Comparison of ENCODE assay signal across 8 cellular contexts in the genomic region with DNA sequence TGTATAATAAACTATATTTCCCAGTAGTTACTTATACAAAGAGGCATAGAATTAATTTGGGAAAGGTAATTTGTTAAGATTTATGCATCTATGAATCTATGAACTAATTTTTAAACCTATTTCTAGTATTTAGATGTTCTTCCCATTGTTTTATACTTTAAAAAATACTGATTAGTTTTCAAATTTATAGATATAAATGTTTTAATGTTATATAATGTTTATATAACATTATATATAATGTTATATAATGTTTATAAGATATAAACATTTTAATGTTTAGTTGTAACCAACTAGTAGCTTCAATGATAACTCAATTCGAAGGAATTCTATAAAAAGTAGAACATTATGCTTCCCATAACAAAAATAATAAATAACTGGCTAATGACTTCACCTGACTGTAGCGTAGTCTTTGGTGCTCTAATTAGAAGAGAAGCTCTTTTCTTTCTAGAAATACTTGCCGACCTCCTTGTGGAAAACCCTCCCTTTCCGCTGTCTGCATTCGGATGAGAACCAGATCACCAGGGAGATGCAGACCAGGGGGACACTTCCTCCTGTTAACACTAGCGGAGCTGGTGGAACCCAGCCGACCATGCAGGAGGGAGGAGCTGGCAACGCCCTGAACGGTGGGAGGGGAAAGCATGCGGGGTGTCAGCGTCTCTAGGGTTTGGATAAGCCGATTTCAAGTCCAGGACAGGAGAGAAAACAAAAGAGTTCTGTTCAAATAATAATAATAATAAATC.
DNase-seq lines count a peak whose midpoint lies in the region; ATAC-seq and TF ChIP-seq lines count a peak whose summit lies in the region.

No MANE protein-coding gene starts in this region.

- peaks cover 41% of the 10 kb centered on the region for H3K4me1 Mint-ChIP-seq in CD4-positive, alpha-beta T cell (ENCODE audit: low read depth)
- H3K4me1 Mint-ChIP-seq in mesothelial cell of epicardium: peaks cover 21% of the 10 kb centered on the region

- H3K4me3 Mint-ChIP-seq in CD4-positive, alpha-beta T cell: peak overlapping the region; percentile 97
- H3K4me3 Mint-ChIP-seq in mesothelial cell of epicardium: peak overlapping the region; percentile 93

- H3K36me3 Mint-ChIP-seq in CD4-positive, alpha-beta T cell (ENCODE audit: low read depth): peaks cover 16% of the 10 kb centered on the region
- no peaks in the 10 kb centered on the region for H3K36me3 Mint-ChIP-seq in mesothelial cell of epicardium

- H3K27me3 Mint-ChIP-seq in CD4-positive, alpha-beta T cell: peaks cover 10% of the 10 kb centered on the region
- no peaks in the 10 kb centered on the region for H3K27me3 Mint-ChIP-seq in mesothelial cell of epicardium (ENCODE audit: low read depth)

- TF ChIP-seq CTCF in CD4-positive, alpha-beta T cell (IDR thresholded peaks at IDR 0.05): no peak
- no peak for TF ChIP-seq CTCF in mesothelial cell of epicardium (IDR thresholded peaks at IDR 0.05; ENCODE audit: unreplicated experiment)

- DNase-seq in CD4-positive, alpha-beta T cell: peak; percentile 31 to 61 (median 46)
- DNase-seq in NCI-H774 (lab: John Stamatoyannopoulos, UW): peak; percentile 80
- peak; percentile 81 to 87 for DNase-seq in activated CD4-positive, alpha-beta T cell treated with anti-CD3 and anti-CD28 coated beads, Interleukin-2, amount 50 U/mL, for 48 hours
- peak; percentile 53 for DNase-seq in effector CD8-positive, alpha-beta T cell (lab: John Stamatoyannopoulos, UW)
- peak; percentile 67 to 72 for DNase-seq in mesothelial cell of epicardium (ENCODE audit: low spot score in 2 of 2, unreplicated experiment in 2 of 2)
- peak; percentile 74 for DNase-seq in stimulated activated CD8-positive, alpha-beta memory T cell treated with anti-CD3 and anti-CD28 coated beads, Interleukin-4, amount 100 ng/mL, for 24 hours (ENCODE audit: low read depth)

- no peaks in the 10 kb centered on the region for H3K27me3 ChIP-seq in CD4-positive, alpha-beta T cell (ENCODE audit: control insufficient read depth, insufficient read depth, low read length)

- CTCF ChIA-PET in CD4-positive, alpha-beta T cell (lab: Charles Lee): interaction anchor here (0.7 to 2.8 kb wide), 9 partner anchors 18 to 576 kb away, joined by 3 to 24 read pairs (median 6); a partner anchor contains a TSS

- POLR2A ChIA-PET in CD4-positive, alpha-beta T cell (lab: Charles Lee): interaction anchor here (0.7 to 3.4 kb wide), 24 partner anchors 9 to 1555 kb away, joined by 3 to 55 read pairs (median 7); a partner anchor contains a TSS

- no peaks in the 10 kb centered on the region for H3K9me3 Mint-ChIP-seq in CD4-positive, alpha-beta T cell
- no peaks in the 10 kb centered on the region for H3K9me3 Mint-ChIP-seq in mesothelial cell of epicardium

- intact Hi-C loops in CD4-positive, alpha-beta T cell (cut with DNase I, micrococcal nuclease): loop anchor here (1.0 to 10.0 kb wide), 13 partner anchors 51 to 622 kb away; a partner anchor contains a TSS

- no peaks in the 10 kb centered on the region for H3K9me3 ChIP-seq in CD4-positive, alpha-beta T cell (ENCODE audit: control insufficient read depth, low read length)

- no peak overlapping the region for H3K27ac ChIP-seq in CD4-positive, alpha-beta T cell (ENCODE audit: low read depth, low read length)

- H3K27ac Mint-ChIP-seq in CD4-positive, alpha-beta T cell: peak overlapping the region; percentile 98
- H3K27ac Mint-ChIP-seq in mesothelial cell of epicardium: peak overlapping the region; percentile 89

- ATAC-seq in CD4-positive, alpha-beta T cell (ENCODE audit: poor library complexity): peak; percentile 11
- ATAC-seq in GM19328 (IDR thresholded peaks at IDR 0.05; ENCODE audit: unreplicated experiment) (peak; percentile 47), HG03565 (IDR thresholded peaks at IDR 0.05; ENCODE audit: unreplicated experiment) (peak; percentile 40)
